In genomic region chr12:47650469-47650868, GRCh38 we compare ENCODE assay signal across 9 cellular contexts. TPM values are rescaled to one million over a fixed set of nuclear protein-coding genes. Genes with fewer than 3 reads are reported as not detected.
A peak's percentile ranks its signal among the peaks of the same experiment; 100 is the strongest.
DNase-seq lines count a peak whose midpoint lies in the region; ATAC-seq, FAIRE-seq and TF ChIP-seq lines count a peak whose summit lies in the region.
"Had no signal": no experiment of that assay in that cellular context is flagged by ENCODE, and none has a peak within 500 bp of the region (broad histone marks: within the 10 kb centered on the region; RNA-seq: fewer than 3 reads in every experiment).

No MANE protein-coding gene starts in this region.

- no peak for FAIRE-seq in bronchial epithelial cell (lab: Jason Lieb, UNC)

- peak; percentile 87 for ATAC-seq in GM18511 (IDR thresholded peaks at IDR 0.05; ENCODE audit: unreplicated experiment)
- peak; percentile 54 for ATAC-seq in GM21515 (IDR thresholded peaks at IDR 0.05; ENCODE audit: unreplicated experiment)
- ATAC-seq in HG03060 (IDR thresholded peaks at IDR 0.05; ENCODE audit: low read depth, unreplicated experiment) = peak; percentile 62
- no peak for ATAC-seq in HG02970 (IDR thresholded peaks at IDR 0.05; ENCODE audit: low FRiP score, unreplicated experiment)

- no peaks in the 10 kb centered on the region for H3K27me3 ChIP-seq in bronchial epithelial cell (ENCODE audit: control insufficient read depth, insufficient read depth, low read length)

- DNase-seq in bronchial epithelial cell (ENCODE audit: low read depth) = peak; percentile 27
- DNase-seq in NCI-H146 (lab: John Stamatoyannopoulos, UW) = no peak
- DNase-seq in SK-N-DZ (ENCODE audit: low spot score) = no peak
- no peak for DNase-seq in activated effector memory CD4-positive, alpha-beta T cell treated with anti-CD3 and anti-CD28 coated beads, Interleukin-2, amount 50 U/mL, for 16 hours
- DNase-seq: NCI-H1105 had no signal

- H3K4me3 ChIP-seq in bronchial epithelial cell (ENCODE audit: low read depth, low read length) = no peak overlapping the region

- H3K36me3 ChIP-seq in bronchial epithelial cell (ENCODE audit: control insufficient read depth, insufficient read depth, low read length) = no peaks in the 10 kb centered on the region

- no peak for TF ChIP-seq CTCF in bronchial epithelial cell (IDR thresholded peaks at IDR 0.05; ENCODE audit: insufficient read depth, low read length, severe bottlenecking)

RNA-seq across cellular contexts. Expression of gene RPAP3, which starts 55.4 kb away (rescaled TPM):
- 7.6 and 9.9 TPM in 2 replicates for total RNA-seq in bronchial epithelial cell
- 22.9 and 25.8 TPM in 2 replicates for polyA plus RNA-seq in SK-N-DZ (2014; cell fraction: cytosol; rRNA removed)
- polyA plus RNA-seq in SK-N-DZ (2014; cell fraction: nucleus; rRNA removed) = 17.0 and 23.8 TPM in 2 replicates
